Comparison of ENCODE assay signal across 16 cellular contexts in genomic region chr3:16361087-16361486, GRCh38.
"Had no signal": no experiment of that assay in that cellular context is flagged by ENCODE, and none has a peak within 500 bp of the region (broad histone marks: within the 10 kb centered on the region; RNA-seq: fewer than 3 reads in every experiment).

No MANE protein-coding gene starts in this region.

- ATAC-seq: gastrocnemius medialis, left lobe of liver had no signal

- H3K4me1 Mint-ChIP-seq: endodermal cell had no signal

- H3K27me3 Mint-ChIP-seq: activated naive CD8-positive, alpha-beta T cell treated with anti-CD3 and anti-CD28 coated beads, Interleukin-2, amount 10 ng/mL, durations not matched to agents 7 days and 5 days; naive B cell had no signal

- H3K9me3 Mint-ChIP-seq: activated naive CD8-positive, alpha-beta T cell treated with anti-CD3 and anti-CD28 coated beads, Interleukin-2, amount 10 ng/mL, durations not matched to agents 7 days and 5 days; endodermal cell; naive B cell had no signal

- H3K27ac Mint-ChIP-seq: activated naive CD8-positive, alpha-beta T cell treated with anti-CD3 and anti-CD28 coated beads, Interleukin-2, amount 10 ng/mL, durations not matched to agents 7 days and 5 days; endodermal cell had no signal

- H3K4me3 ChIP-seq: gastrocnemius medialis, SK-N-MC, transverse colon had no signal

- H3K27me3 ChIP-seq: gastrocnemius medialis, transverse colon had no signal

- H3K36me3 ChIP-seq: gastrocnemius medialis, transverse colon had no signal

- H3K9me3 ChIP-seq: gastrocnemius medialis, transverse colon had no signal

- H3K27ac ChIP-seq: SK-N-MC, transverse colon, VCaP had no signal

- H3K4me3 Mint-ChIP-seq: activated naive CD8-positive, alpha-beta T cell treated with anti-CD3 and anti-CD28 coated beads, Interleukin-2, amount 10 ng/mL, durations not matched to agents 7 days and 5 days; endodermal cell; naive B cell had no signal

- H3K4me1 ChIP-seq: transverse colon had no signal

- DNase-seq: activated CD8-positive, alpha-beta memory T cell treated with anti-CD3 and anti-CD28 coated beads for 24 hours; activated effector memory CD4-positive, alpha-beta T cell treated with anti-CD3 and anti-CD28 coated beads, Interleukin-2, amount 50 U/mL, for 16 hours; activated naive CD8-positive, alpha-beta T cell treated with anti-CD3 and anti-CD28 coated beads, Interleukin-2, amount 10 ng/mL, durations not matched to agents 7 days and 5 days; anterior cingulate cortex; endodermal cell; gastrocnemius medialis; islet precursor cell; naive B cell; retina; stimulated activated CD4-positive, alpha-beta T cell treated with anti-CD3 and anti-CD28 coated beads, Interleukin-2, amount 100 ng/mL, for 48 hours; stimulated activated naive CD4-positive, alpha-beta T cell; T-helper 1 cell; transverse colon had no signal
